Comparison of ENCODE assay signal across 1 cellular context in the genomic region with DNA sequence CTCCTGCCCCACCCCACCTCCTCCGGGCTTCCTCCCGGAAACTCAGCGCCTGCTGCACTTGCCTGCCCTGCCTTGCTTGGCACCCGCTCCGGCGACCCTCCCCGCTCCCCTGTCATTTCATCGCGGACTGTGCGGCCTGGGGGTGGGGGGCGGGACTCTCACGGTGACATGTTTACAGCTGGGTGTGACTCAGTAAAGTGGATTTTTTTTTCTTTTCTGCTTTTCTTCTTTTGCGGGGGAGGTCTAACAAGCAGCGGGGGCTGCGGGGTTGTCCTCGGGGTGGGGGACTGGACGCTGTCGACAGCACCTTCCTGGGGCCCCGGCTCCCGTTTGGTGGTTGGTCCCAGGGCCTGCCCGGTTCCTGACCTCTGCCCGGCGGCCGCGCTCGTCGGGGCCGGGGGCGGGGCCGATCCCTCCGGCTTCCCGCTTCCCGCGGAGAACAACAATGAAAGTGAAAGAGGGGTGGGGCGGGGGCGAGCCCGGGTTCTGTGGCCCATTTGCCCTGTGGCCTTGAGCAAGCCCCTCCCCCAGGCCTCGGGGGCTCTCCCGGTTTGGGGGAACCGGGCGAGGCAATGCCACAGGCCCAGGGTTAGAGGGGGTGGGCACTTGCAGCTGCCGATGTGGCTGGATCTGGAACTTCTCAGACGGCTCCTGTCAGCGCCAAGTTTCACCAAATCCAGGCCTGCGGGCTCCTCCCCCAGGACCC.
TF ChIP-seq lines count a peak whose summit lies in the region.

No MANE protein-coding gene starts in this region.

TF ChIP-seq in HepG2, 621 proteins besides CTCF, POLR2A, EP300 and RAD21 (continued from another document and continues in another):
- TF ChIP-seq SKIL (CRISPR knock-in tag; IDR thresholded peaks at IDR 0.05; ENCODE audit: borderline replicate concordance): no peak; the same call in 1 of the 2 replicates
- TF ChIP-seq ZMYM4 (CRISPR knock-in tag; IDR thresholded peaks at IDR 0.05): peak; percentile 53; the same call in 1 of the 2 replicates
- TF ChIP-seq ZBTB25 (CRISPR knock-in tag; IDR thresholded peaks at IDR 0.05): peak; percentile 94
- 0 out of 2 replicates have a peak, but pooled peaks have one; percentile 18 for TF ChIP-seq GATAD2A (CRISPR knock-in tag; IDR thresholded peaks at IDR 0.05)
- TF ChIP-seq ZNF550 (CRISPR knock-in tag; IDR thresholded peaks at IDR 0.05; ENCODE audit: borderline replicate concordance): 0 out of 2 replicates have a peak, but pooled peaks have one; percentile 36
- 0 out of 2 replicates have a peak, but pooled peaks have one; percentile 33 for TF ChIP-seq ZNF564 (CRISPR knock-in tag; IDR thresholded peaks at IDR 0.05)
- TF ChIP-seq RELA (CRISPR knock-in tag; IDR thresholded peaks at IDR 0.05): 0 out of 2 replicates have a peak, but pooled peaks have one; percentile 51
- 0 out of 2 replicates have a peak, but pooled peaks have one; percentile 15 for TF ChIP-seq ELF1 (CRISPR knock-in tag; IDR thresholded peaks at IDR 0.05)
- TF ChIP-seq BATF2 (CRISPR knock-in tag; IDR thresholded peaks at IDR 0.05): no peak
- TF ChIP-seq YEATS2 (CRISPR knock-in tag; IDR thresholded peaks at IDR 0.05; ENCODE audit: borderline replicate concordance): peak; percentile 57; the same call in 1 of the 2 replicates
- TF ChIP-seq YEATS4 (CRISPR knock-in tag; IDR thresholded peaks at IDR 0.05; ENCODE audit: borderline replicate concordance): peak; percentile 48
- TF ChIP-seq GABPB1 (CRISPR knock-in tag; IDR thresholded peaks at IDR 0.05): peak; percentile 55; the same call in 1 of the 2 replicates
- peak; percentile 43; the same call in 1 of the 2 replicates for TF ChIP-seq KAT8 (CRISPR knock-in tag; IDR thresholded peaks at IDR 0.05)
- peak; percentile 6 to 33; a peak in 2 of 4 replicates for TF ChIP-seq NR2F1 (CRISPR knock-in tag; IDR thresholded peaks at IDR 0.05)
- TF ChIP-seq TCF7L2 (IDR thresholded peaks at IDR 0.05; ENCODE audit: low read depth, low read length): no peak
- no peak for TF ChIP-seq ZNF33B (CRISPR knock-in tag; IDR thresholded peaks at IDR 0.05)
- no peak for TF ChIP-seq ZNF577 (CRISPR knock-in tag; IDR thresholded peaks at IDR 0.05; ENCODE audit: borderline replicate concordance, low read depth)
- TF ChIP-seq, protein P1, sequence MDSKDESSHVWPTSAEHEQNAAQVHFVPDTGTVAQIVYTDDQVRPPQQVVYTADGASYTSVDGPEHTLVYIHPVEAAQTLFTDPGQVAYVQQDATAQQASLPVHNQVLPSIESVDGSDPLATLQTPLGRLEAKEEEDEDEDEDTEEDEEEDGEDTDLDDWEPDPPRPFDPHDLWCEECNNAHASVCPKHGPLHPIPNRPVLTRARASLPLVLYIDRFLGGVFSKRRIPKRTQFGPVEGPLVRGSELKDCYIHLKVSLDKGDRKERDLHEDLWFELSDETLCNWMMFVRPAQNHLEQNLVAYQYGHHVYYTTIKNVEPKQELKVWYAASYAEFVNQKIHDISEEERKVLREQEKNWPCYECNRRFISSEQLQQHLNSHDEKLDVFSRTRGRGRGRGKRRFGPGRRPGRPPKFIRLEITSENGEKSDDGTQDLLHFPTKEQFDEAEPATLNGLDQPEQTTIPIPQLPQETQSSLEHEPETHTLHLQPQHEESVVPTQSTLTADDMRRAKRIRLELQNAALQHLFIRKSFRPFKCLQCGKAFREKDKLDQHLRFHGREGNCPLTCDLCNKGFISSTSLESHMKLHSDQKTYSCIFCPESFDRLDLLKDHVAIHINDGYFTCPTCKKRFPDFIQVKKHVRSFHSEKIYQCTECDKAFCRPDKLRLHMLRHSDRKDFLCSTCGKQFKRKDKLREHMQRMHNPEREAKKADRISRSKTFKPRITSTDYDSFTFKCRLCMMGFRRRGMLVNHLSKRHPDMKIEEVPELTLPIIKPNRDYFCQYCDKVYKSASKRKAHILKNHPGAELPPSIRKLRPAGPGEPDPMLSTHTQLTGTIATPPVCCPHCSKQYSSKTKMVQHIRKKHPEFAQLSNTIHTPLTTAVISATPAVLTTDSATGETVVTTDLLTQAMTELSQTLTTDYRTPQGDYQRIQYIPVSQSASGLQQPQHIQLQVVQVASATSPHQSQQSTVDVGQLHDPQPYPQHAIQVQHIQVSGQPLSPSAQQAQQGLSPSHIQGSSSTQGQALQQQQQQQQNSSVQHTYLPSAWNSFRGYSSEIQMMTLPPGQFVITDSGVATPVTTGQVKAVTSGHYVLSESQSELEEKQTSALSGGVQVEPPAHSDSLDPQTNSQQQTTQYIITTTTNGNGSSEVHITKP (CRISPR knock-in tag; IDR thresholded peaks at IDR 0.05; ENCODE audit: low read depth): peak; percentile 78
- TF ChIP-seq, protein P2, sequence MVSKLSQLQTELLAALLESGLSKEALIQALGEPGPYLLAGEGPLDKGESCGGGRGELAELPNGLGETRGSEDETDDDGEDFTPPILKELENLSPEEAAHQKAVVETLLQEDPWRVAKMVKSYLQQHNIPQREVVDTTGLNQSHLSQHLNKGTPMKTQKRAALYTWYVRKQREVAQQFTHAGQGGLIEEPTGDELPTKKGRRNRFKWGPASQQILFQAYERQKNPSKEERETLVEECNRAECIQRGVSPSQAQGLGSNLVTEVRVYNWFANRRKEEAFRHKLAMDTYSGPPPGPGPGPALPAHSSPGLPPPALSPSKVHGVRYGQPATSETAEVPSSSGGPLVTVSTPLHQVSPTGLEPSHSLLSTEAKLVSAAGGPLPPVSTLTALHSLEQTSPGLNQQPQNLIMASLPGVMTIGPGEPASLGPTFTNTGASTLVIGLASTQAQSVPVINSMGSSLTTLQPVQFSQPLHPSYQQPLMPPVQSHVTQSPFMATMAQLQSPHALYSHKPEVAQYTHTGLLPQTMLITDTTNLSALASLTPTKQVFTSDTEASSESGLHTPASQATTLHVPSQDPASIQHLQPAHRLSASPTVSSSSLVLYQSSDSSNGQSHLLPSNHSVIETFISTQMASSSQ (IDR thresholded peaks at IDR 0.05; ENCODE audit: low read depth): no peak
- TF ChIP-seq, protein P2 (CRISPR knock-in tag; IDR thresholded peaks at IDR 0.05; ENCODE audit: borderline replicate concordance): no peak
- TF ChIP-seq ZNF281 (CRISPR knock-in tag; IDR thresholded peaks at IDR 0.05; ENCODE audit: borderline replicate concordance): peak; percentile 84
- peak; percentile 71; the same call in 1 of the 2 replicates for TF ChIP-seq ARID2 (CRISPR knock-in tag; IDR thresholded peaks at IDR 0.05; ENCODE audit: borderline replicate concordance)
- TF ChIP-seq, protein P3, sequence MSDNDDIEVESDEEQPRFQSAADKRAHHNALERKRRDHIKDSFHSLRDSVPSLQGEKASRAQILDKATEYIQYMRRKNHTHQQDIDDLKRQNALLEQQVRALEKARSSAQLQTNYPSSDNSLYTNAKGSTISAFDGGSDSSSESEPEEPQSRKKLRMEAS (IDR thresholded peaks at IDR 0.05): peak; percentile 21; the same call in 1 of the 2 replicates
- TF ChIP-seq SALL1 (CRISPR knock-in tag; IDR thresholded peaks at IDR 0.05): peak; percentile 40
- TF ChIP-seq HNRNPLL (IDR thresholded peaks at IDR 0.05; ENCODE audit: low read depth, low read length, poor library complexity, severe bottlenecking): peak; percentile 27
- TF ChIP-seq ZNF713 (CRISPR knock-in tag; IDR thresholded peaks at IDR 0.05): peak; percentile 46; the same call in 1 of the 2 replicates
- no peak for TF ChIP-seq PCBP2 (optimal IDR thresholded peaks at IDR 0.05; ENCODE audit: low read depth, low read length, poor library complexity, severe bottlenecking)
- peak; percentile 22; the same call in 1 of the 2 replicates for TF ChIP-seq KDM5A (IDR thresholded peaks at IDR 0.05; ENCODE audit: borderline replicate concordance, low read length)
- TF ChIP-seq ZNF263 (CRISPR knock-in tag; IDR thresholded peaks at IDR 0.05): peak; percentile 72
- no peak for TF ChIP-seq KLF11 (CRISPR knock-in tag; IDR thresholded peaks at IDR 0.05)
- peak; percentile 52; the same call in 1 of the 2 replicates for TF ChIP-seq TFDP2 (CRISPR knock-in tag; IDR thresholded peaks at IDR 0.05)
- TF ChIP-seq HMG20B (CRISPR knock-in tag; conservative IDR thresholded peaks at IDR 0.05): no peak
- no peak for TF ChIP-seq MAZ (IDR thresholded peaks at IDR 0.05; ENCODE audit: borderline replicate concordance, low read depth, low read length)
- peak; percentile 26 for TF ChIP-seq MAZ (CRISPR knock-in tag; IDR thresholded peaks at IDR 0.05; ENCODE audit: low read depth)
- peak; percentile 73 for TF ChIP-seq ASH2L (IDR thresholded peaks at IDR 0.05; ENCODE audit: insufficient read length, low read depth, low read length)
- TF ChIP-seq HOXA3 (CRISPR knock-in tag; IDR thresholded peaks at IDR 0.05): peak; percentile 32; the same call in 1 of the 2 replicates
- TF ChIP-seq HNF4A (CRISPR knock-in tag; IDR thresholded peaks at IDR 0.05): peak; percentile 34
- TF ChIP-seq CREM (IDR thresholded peaks at IDR 0.05): no peak
- no peak for TF ChIP-seq CREM (CRISPR knock-in tag; IDR thresholded peaks at IDR 0.05)
- TF ChIP-seq, protein P4, sequence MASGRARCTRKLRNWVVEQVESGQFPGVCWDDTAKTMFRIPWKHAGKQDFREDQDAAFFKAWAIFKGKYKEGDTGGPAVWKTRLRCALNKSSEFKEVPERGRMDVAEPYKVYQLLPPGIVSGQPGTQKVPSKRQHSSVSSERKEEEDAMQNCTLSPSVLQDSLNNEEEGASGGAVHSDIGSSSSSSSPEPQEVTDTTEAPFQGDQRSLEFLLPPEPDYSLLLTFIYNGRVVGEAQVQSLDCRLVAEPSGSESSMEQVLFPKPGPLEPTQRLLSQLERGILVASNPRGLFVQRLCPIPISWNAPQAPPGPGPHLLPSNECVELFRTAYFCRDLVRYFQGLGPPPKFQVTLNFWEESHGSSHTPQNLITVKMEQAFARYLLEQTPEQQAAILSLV (CRISPR knock-in tag; IDR thresholded peaks at IDR 0.05; ENCODE audit: borderline replicate concordance): peak; percentile 52; the same call in 1 of the 2 replicates
- 0 out of 2 replicates have a peak, but pooled peaks have one; percentile 10 for TF ChIP-seq ELF3 (CRISPR knock-in tag; IDR thresholded peaks at IDR 0.05)
- 0 out of 2 replicates have a peak, but pooled peaks have one; percentile 35 for TF ChIP-seq SMAD3 (CRISPR knock-in tag; IDR thresholded peaks at IDR 0.05)
